Comparison of ENCODE assay signal across 13 cellular contexts in genomic region chr15:62120776-62121175, GRCh38. TPM values are rescaled to one million over a fixed set of nuclear protein-coding genes. Genes with fewer than 3 reads are reported as not detected.
"Had no signal": no experiment of that assay in that cellular context is flagged by ENCODE, and none has a peak within 500 bp of the region (broad histone marks: within the 10 kb centered on the region; RNA-seq: fewer than 3 reads in every experiment).

No MANE protein-coding gene starts in this region.

- FAIRE-seq: frontal cortex had no signal

- ATAC-seq: left lobe of liver had no signal

- H3K9me3 ChIP-seq: thyroid gland had no signal

- H3K27me3 ChIP-seq: thyroid gland had no signal

- H3K4me1 ChIP-seq: thyroid gland had no signal

- H3K4me3 ChIP-seq: coronary artery, thyroid gland had no signal

- H3K27ac Mint-ChIP-seq: nephron had no signal

- H3K36me3 ChIP-seq: thyroid gland had no signal

- H3K9me3 Mint-ChIP-seq: nephron had no signal

- H3K4me3 Mint-ChIP-seq: nephron had no signal

- H3K27ac ChIP-seq: coronary artery, thyroid gland, VCaP had no signal

- DNase-seq: activated naive CD4-positive, alpha-beta T cell treated with Interleukin-2 at 50 U/mL for 16 hours; activated T-cell treated with anti-CD3 and anti-CD28 coated beads, Interleukin-2, amount 50 U/mL, for 48 hours; effector CD4-positive, alpha-beta T cell; islet precursor cell; stimulated activated CD4-positive, alpha-beta T cell treated with anti-CD3 and anti-CD28 coated beads, Interleukin-2, amount 100 ng/mL, for 48 hours; T1000; thyroid gland had no signal

RNA-seq across cellular contexts. Expression of gene C2CD4B, which starts 44.3 kb away (rescaled TPM):
- total RNA-seq: fibroblast of lung had no signal
- polyA plus RNA-seq: fibroblast of lung had no signal

RNA-seq across cellular contexts. Expression of gene C2CD4A, which starts 54.0 kb away (rescaled TPM):
- total RNA-seq: fibroblast of lung had no signal
- polyA plus RNA-seq: fibroblast of lung had no signal
